8 cellular contexts compared by ENCODE assay signal in genomic region chr3:53114011-53114400, GRCh38. TPM values are rescaled to one million over a fixed set of nuclear protein-coding genes. Genes with fewer than 3 reads are reported as not detected.
DNase-seq lines count a peak whose midpoint lies in the region; ATAC-seq and TF ChIP-seq lines count a peak whose summit lies in the region.

No MANE protein-coding gene starts in this region.

- H3K27me3 ChIP-seq in effector memory CD4-positive, alpha-beta T cell (replicated peaks; ENCODE audit: control insufficient read depth, insufficient read depth, low read length, poor library complexity, severe bottlenecking) = no peaks in the 10 kb centered on the region
- no peaks in the 10 kb centered on the region for H3K27me3 ChIP-seq in mesenchymal stem cell (ENCODE audit: control insufficient read depth in 1 of 2, insufficient read depth in 1 of 2, low read length in 2 of 2)

- peaks cover 39% of the 10 kb centered on the region for H3K36me3 ChIP-seq in effector memory CD4-positive, alpha-beta T cell (ENCODE audit: control insufficient read depth, insufficient read depth, low read length)
- peaks cover 31 to 44% of the 10 kb centered on the region in 2 experiments for H3K36me3 ChIP-seq in mesenchymal stem cell (ENCODE audit: control insufficient read depth in 1 of 2, insufficient read depth in 2 of 2, low read depth in 1 of 2, low read length in 2 of 2)

- H3K18ac ChIP-seq in mesenchymal stem cell (ENCODE audit: low read depth in 1 of 2, low read length in 2 of 2) = no peak overlapping the region

- H3K23ac ChIP-seq in mesenchymal stem cell (ENCODE audit: low read length in 2 of 2) = no peak overlapping the region

- H2AFZ ChIP-seq in mesenchymal stem cell (ENCODE audit: low read depth, low read length) = no peak overlapping the region

- no peak overlapping the region for H2BK120ac ChIP-seq in mesenchymal stem cell (ENCODE audit: low read depth, low read length)

- H2BK5ac ChIP-seq in mesenchymal stem cell (ENCODE audit: low read depth, low read length, poor library complexity, severe bottlenecking) = no peak overlapping the region

- no peaks in the 10 kb centered on the region for H3K9me3 ChIP-seq in effector memory CD4-positive, alpha-beta T cell (ENCODE audit: control insufficient read depth, low read length)
- no peaks in the 10 kb centered on the region for H3K9me3 ChIP-seq in mesenchymal stem cell (ENCODE audit: control insufficient read depth, low read length)

- H3K4me3 Mint-ChIP-seq in activated CD8-positive, alpha-beta T cell treated with anti-CD3 and anti-CD28 coated beads for 36 hours = no peak overlapping the region

- POLR2A ChIA-PET in activated CD8-positive, alpha-beta T cell treated with anti-CD3 and anti-CD28 coated beads for 36 hours (lab: Charles Lee) = interaction anchor here (0.7 to 2.3 kb wide), 3 partner anchors 11 to 234 kb away, joined by 4 to 6 read pairs (median 4); partner anchors contain the start of gene DCP1A

- DNase-seq in DMS153 treated with DMSO at 0.1 percent for 48 hours (lab: John Stamatoyannopoulos, UW; ENCODE audit: unreplicated experiment) (peak; percentile 2), DMS153 (lab: John Stamatoyannopoulos, UW) (no peak), NCI-H82 (lab: John Stamatoyannopoulos, UW) (peak; percentile 85), mesenchymal stem cell (peak; percentile 78)
- peak; percentile 94 for DNase-seq in activated CD8-positive, alpha-beta T cell treated with anti-CD3 and anti-CD28 coated beads for 36 hours
- DNase-seq in effector memory CD4-positive, alpha-beta T cell = peak; percentile 59 to 71 (median 60)
- DNase-seq in stimulated activated CD8-positive, alpha-beta memory T cell treated with anti-CD3 and anti-CD28 coated beads, Interleukin-12 subunit alpha, Interleukin-12 subunit beta, amount 100 ng/mL, for 4 hours (ENCODE audit: low read depth) = peak; percentile 45

- peaks cover 29% of the 10 kb centered on the region for H3K36me3 Mint-ChIP-seq in activated CD8-positive, alpha-beta T cell treated with anti-CD3 and anti-CD28 coated beads for 36 hours (ENCODE audit: low read depth)

- no peak overlapping the region for H3K27ac Mint-ChIP-seq in activated CD8-positive, alpha-beta T cell treated with anti-CD3 and anti-CD28 coated beads for 36 hours

- H3K4me2 ChIP-seq in mesenchymal stem cell (ENCODE audit: low read length, poor library complexity, severe bottlenecking) = no peak overlapping the region

- peak; percentile 89 for TF ChIP-seq CTCF in activated CD8-positive, alpha-beta T cell treated with anti-CD3 and anti-CD28 coated beads for 36 hours (IDR thresholded peaks at IDR 0.05)

- no peak overlapping the region for H4K8ac ChIP-seq in mesenchymal stem cell (ENCODE audit: low read length)

- H2AK5ac ChIP-seq in mesenchymal stem cell (ENCODE audit: low read length, severe bottlenecking) = peak overlapping the region; percentile 52

- H3K79me1 ChIP-seq in mesenchymal stem cell (replicated peaks; ENCODE audit: low read length, poor library complexity, severe bottlenecking) = peaks cover 14% of the 10 kb centered on the region

- H3K9ac ChIP-seq in mesenchymal stem cell (ENCODE audit: low read length) = peak overlapping the region; percentile 74

- H3K9me3 Mint-ChIP-seq in activated CD8-positive, alpha-beta T cell treated with anti-CD3 and anti-CD28 coated beads for 36 hours = no peaks in the 10 kb centered on the region

- ATAC-seq in HG03342 (IDR thresholded peaks at IDR 0.05; ENCODE audit: unreplicated experiment) = peak; percentile 52
- peak; percentile 57 for ATAC-seq in activated CD8-positive, alpha-beta T cell treated with anti-CD3 and anti-CD28 coated beads for 36 hours

- H2BK15ac ChIP-seq in mesenchymal stem cell (ENCODE audit: low read depth, poor library complexity, severe bottlenecking) = no peak overlapping the region

- intact Hi-C loops in activated CD8-positive, alpha-beta T cell treated with anti-CD3 and anti-CD28 coated beads for 36 hours (cut with micrococcal nuclease) = loop anchor here (5.0 kb wide), 1 partner anchor 83 kb away; no protein-coding TSS in a partner anchor

- H3K4me3 ChIP-seq in effector memory CD4-positive, alpha-beta T cell (ENCODE audit: insufficient read depth, low read depth, low read length, poor library complexity, severe bottlenecking) = no peak overlapping the region
- no peak overlapping the region for H3K4me3 ChIP-seq in mesenchymal stem cell (ENCODE audit: insufficient read depth in 1 of 2, low read depth in 1 of 2, low read length in 2 of 2)

- CTCF ChIA-PET in activated CD8-positive, alpha-beta T cell treated with anti-CD3 and anti-CD28 coated beads for 36 hours (lab: Charles Lee) = interaction anchor here (0.6 to 3.7 kb wide), 36 partner anchors 9 to 398 kb away, joined by 3 to 69 read pairs (median 4); no protein-coding TSS in a partner anchor

- peaks cover 16% of the 10 kb centered on the region for H3K4me1 Mint-ChIP-seq in activated CD8-positive, alpha-beta T cell treated with anti-CD3 and anti-CD28 coated beads for 36 hours (ENCODE audit: low read depth)

- no peaks in the 10 kb centered on the region for H3K4me1 ChIP-seq in effector memory CD4-positive, alpha-beta T cell (ENCODE audit: control insufficient read depth, insufficient read depth, low read length, poor library complexity, severe bottlenecking)
- peaks cover 6% of the 10 kb centered on the region for H3K4me1 ChIP-seq in mesenchymal stem cell (ENCODE audit: control insufficient read depth, insufficient read depth, low read depth, low read length)

- no peak overlapping the region for H4K91ac ChIP-seq in mesenchymal stem cell (ENCODE audit: low read length)

- no peak overlapping the region for H2BK12ac ChIP-seq in mesenchymal stem cell (ENCODE audit: low read length in 2 of 2)

- H3K4ac ChIP-seq in mesenchymal stem cell (ENCODE audit: low read depth in 1 of 2, low read length in 2 of 2) = no peak overlapping the region

- H3K27me3 Mint-ChIP-seq in activated CD8-positive, alpha-beta T cell treated with anti-CD3 and anti-CD28 coated beads for 36 hours = no peaks in the 10 kb centered on the region

- H3K14ac ChIP-seq in mesenchymal stem cell (ENCODE audit: low read length in 2 of 2) = no peak overlapping the region

- H3K27ac ChIP-seq in effector memory CD4-positive, alpha-beta T cell (ENCODE audit: insufficient read depth, low read length, poor library complexity, severe bottlenecking) = no peak overlapping the region
- H3K27ac ChIP-seq in mesenchymal stem cell (ENCODE audit: low read length, poor library complexity, severe bottlenecking) = no peak overlapping the region

- WGBS in mesenchymal stem cell = 4% methylated on average over 5 of the region's 5 CpGs

RNA-seq across cellular contexts. Expression of gene RFT1, which starts 16.2 kb away (rescaled TPM):
- 10 to 100 TPM; 42.5 to 42.9 TPM for total RNA-seq in activated CD8-positive, alpha-beta T cell treated with anti-CD3 and anti-CD28 coated beads for 36 hours
- 10.1 TPM for polyA plus RNA-seq in mesenchymal stem cell (2013, experiment 1 of 2)
- polyA plus RNA-seq in mesenchymal stem cell (2013, experiment 2 of 2) = 10.0 TPM

RNA-seq across cellular contexts. Expression of gene PRKCD, which starts 47.0 kb away (rescaled TPM):
- 10 to 100 TPM; 18.7 to 21.5 TPM for total RNA-seq in activated CD8-positive, alpha-beta T cell treated with anti-CD3 and anti-CD28 coated beads for 36 hours
- polyA plus RNA-seq in mesenchymal stem cell (2013, experiment 1 of 2) = 16.8 TPM
- polyA plus RNA-seq in mesenchymal stem cell (2013, experiment 2 of 2) = 15.8 TPM
